Comparison of ENCODE assay signal across 1 cellular context in genomic region chr19:1979642-1980041, GRCh38.
TF ChIP-seq lines count a peak whose summit lies in the region.

No MANE protein-coding gene starts in this region.

TF ChIP-seq in H1, 55 proteins besides CTCF, POLR2A, EP300 and RAD21:
- TF ChIP-seq TAF1 (IDR thresholded peaks at IDR 0.05; ENCODE audit: low read depth, low read length): no peak
- 0 out of 2 replicates have a peak, but pooled peaks have one; percentile 31 for TF ChIP-seq GABPA (IDR thresholded peaks at IDR 0.05; ENCODE audit: borderline replicate concordance, insufficient read depth, low read length)
TF ChIP-seq in H1: peak in this region for 1.
